ENCODE assay signal across 12 cellular contexts in genomic region chr4:39855909-39856512, GRCh38.
DNase-seq lines count a peak whose midpoint lies in the region; ATAC-seq, FAIRE-seq and TF ChIP-seq lines count a peak whose summit lies in the region.
"Had no signal": no experiment of that assay in that cellular context is flagged by ENCODE, and none has a peak within 500 bp of the region (broad histone marks: within the 10 kb centered on the region; RNA-seq: fewer than 3 reads in every experiment).

No MANE protein-coding gene starts in this region.

- peaks cover 15% of the 10 kb centered on the region for H3K9me3 Mint-ChIP-seq in astrocyte (ENCODE audit: unreplicated experiment)
- peaks cover 3% of the 10 kb centered on the region for H3K9me3 Mint-ChIP-seq in natural killer cell treated with Interleukin-12 subunit alpha and Interleukin-12 subunit beta and Interleukin-15 and Interleukin-18, amount 100 ng/mL, for 72 hours

- no peak for ATAC-seq in natural killer cell treated with Interleukin-12 subunit alpha and Interleukin-12 subunit beta and Interleukin-15 and Interleukin-18, amount 100 ng/mL, for 72 hours
- no peak for ATAC-seq in HG03196 (IDR thresholded peaks at IDR 0.05; ENCODE audit: unreplicated experiment)
- no peak for ATAC-seq in GM19397 (IDR thresholded peaks at IDR 0.05; ENCODE audit: unreplicated experiment)

- peaks cover 16% of the 10 kb centered on the region for H3K4me1 Mint-ChIP-seq in astrocyte (ENCODE audit: low read depth, unreplicated experiment)
- peaks cover 0 to 8% of the 10 kb centered on the region in 2 donors for H3K4me1 Mint-ChIP-seq in natural killer cell treated with Interleukin-12 subunit alpha and Interleukin-12 subunit beta and Interleukin-15 and Interleukin-18, amount 100 ng/mL, for 72 hours (ENCODE audit: low read depth in 2 of 2)
- H3K4me1 Mint-ChIP-seq: endodermal cell had no signal

- no peaks in the 10 kb centered on the region for H3K4me1 ChIP-seq in astrocyte (ENCODE audit: insufficient read depth, low read length)

- H3K4me3 ChIP-seq in astrocyte (ENCODE audit: insufficient read depth, low read depth, low read length): no peak overlapping the region

- peak overlapping the region; percentile 30 for H3K27ac Mint-ChIP-seq in astrocyte (ENCODE audit: unreplicated experiment)
- no peak overlapping the region for H3K27ac Mint-ChIP-seq in natural killer cell treated with Interleukin-12 subunit alpha and Interleukin-12 subunit beta and Interleukin-15 and Interleukin-18, amount 100 ng/mL, for 72 hours
- H3K27ac Mint-ChIP-seq: endodermal cell had no signal

- peaks cover 4% of the 10 kb centered on the region for H3K79me2 ChIP-seq in astrocyte (ENCODE audit: insufficient read depth, low read length)

- H3K4me3 Mint-ChIP-seq in astrocyte (ENCODE audit: unreplicated experiment): peak overlapping the region; percentile 15
- H3K4me3 Mint-ChIP-seq in natural killer cell treated with Interleukin-12 subunit alpha and Interleukin-12 subunit beta and Interleukin-15 and Interleukin-18, amount 100 ng/mL, for 72 hours: no peak overlapping the region
- H3K4me3 Mint-ChIP-seq: endodermal cell had no signal

- peak; percentile 33 for DNase-seq in DMS53 (lab: John Stamatoyannopoulos, UW)
- peak; percentile 9 to 12 for DNase-seq in Kasumi-1 (lab: John Stamatoyannopoulos, UW)
- peak; percentile 32 for DNase-seq in astrocyte (ENCODE audit: low read depth)
- DNase-seq in iPS-NIHi7 (ENCODE audit: extremely low spot score): peak; percentile 10
- DNase-seq in natural killer cell treated with Interleukin-12 subunit alpha and Interleukin-12 subunit beta and Interleukin-15 and Interleukin-18, amount 100 ng/mL, for 72 hours (ENCODE audit: low spot score): no peak
- DNase-seq in stimulated activated CD4-positive, alpha-beta T cell treated with anti-CD3 and anti-CD28 coated beads, Interleukin-4, amount 100 ng/mL, for 24 hours: no peak
- DNase-seq: endodermal cell, NCI-H1417, NCI-H774 had no signal

- H3K36me3 ChIP-seq in astrocyte (ENCODE audit: insufficient read depth, low read length): peaks cover 14% of the 10 kb centered on the region

- H2AFZ ChIP-seq in astrocyte (ENCODE audit: low read depth, low read length): no peak overlapping the region

- H3K27me3 Mint-ChIP-seq in astrocyte (ENCODE audit: low read depth, unreplicated experiment): no peaks in the 10 kb centered on the region
- no peaks in the 10 kb centered on the region for H3K27me3 Mint-ChIP-seq in natural killer cell treated with Interleukin-12 subunit alpha and Interleukin-12 subunit beta and Interleukin-15 and Interleukin-18, amount 100 ng/mL, for 72 hours

- H3K4me2 ChIP-seq in astrocyte (ENCODE audit: low read length): no peak overlapping the region

- FAIRE-seq in astrocyte (lab: Jason Lieb, UNC): no peak
- FAIRE-seq: islet of Langerhans had no signal

- TF ChIP-seq CTCF in astrocyte (IDR thresholded peaks at IDR 0.05; ENCODE audit: insufficient read depth, low read depth, low read length): no peak

- no peaks in the 10 kb centered on the region for H3K27me3 ChIP-seq in astrocyte (ENCODE audit: insufficient read depth, low read length)

- H4K20me1 ChIP-seq in astrocyte (ENCODE audit: insufficient read depth, low read length): no peaks in the 10 kb centered on the region

- H3K27ac ChIP-seq in astrocyte (ENCODE audit: low read depth, low read length): no peak overlapping the region

- H3K9ac ChIP-seq in astrocyte (ENCODE audit: low read length): no peak overlapping the region

- H3K9me3 ChIP-seq in astrocyte (ENCODE audit: insufficient read depth, low read depth, low read length): no peaks in the 10 kb centered on the region

- peaks cover 44% of the 10 kb centered on the region for H3K36me3 Mint-ChIP-seq in astrocyte (ENCODE audit: low read depth, unreplicated experiment)
- peaks cover 35% of the 10 kb centered on the region for H3K36me3 Mint-ChIP-seq in natural killer cell treated with Interleukin-12 subunit alpha and Interleukin-12 subunit beta and Interleukin-15 and Interleukin-18, amount 100 ng/mL, for 72 hours

Comparison
In these comparisons a context has a peak if more than half of its experiments do, and no peak if none do; other contexts are left out.
1. DNase-seq: peak in DMS53 (single experiment), Kasumi-1 (2 of 2), astrocyte (single experiment) and iPS-NIHi7 (single experiment); none in natural killer cell treated with Interleukin-12 subunit alpha and Interleukin-12 subunit beta and Interleukin-15 and Interleukin-18, amount 100 ng/mL, for 72 hours (single experiment) and stimulated activated CD4-positive, alpha-beta T cell treated with anti-CD3 and anti-CD28 coated beads, Interleukin-4, amount 100 ng/mL, for 24 hours (single experiment).